In genomic region chr5:14264605-14265316, GRCh38 we compare ENCODE assay signal across 8 cellular contexts.
A peak's percentile ranks its signal among the peaks of the same experiment; 100 is the strongest.
DNase-seq lines count a peak whose midpoint lies in the region; ATAC-seq and TF ChIP-seq lines count a peak whose summit lies in the region.

No MANE protein-coding gene starts in this region.

- H4K91ac ChIP-seq in IMR-90 (ENCODE audit: insufficient read depth, low read depth, low read length) = peak overlapping the region; percentile 99

- H3K4me3 ChIP-seq in DND-41 (ENCODE audit: low read depth in 1 of 2, low read length in 2 of 2) (no peak overlapping the region), IMR-90 (ENCODE audit: insufficient read depth, low read depth, low read length) (no peak overlapping the region), Panc1 (ENCODE audit: low read depth in 2 of 2, low read length in 2 of 2) (peak overlapping the region; percentile 24 to 44), fibroblast of pulmonary artery (replicated peaks; ENCODE audit: low read depth, low read length) (peak overlapping the region; percentile 43), neural progenitor cell (peak overlapping the region; percentile 43)

- no peak overlapping the region for H3K9ac ChIP-seq in DND-41 (ENCODE audit: low read depth, low read length)
- peak overlapping the region; percentile 86 for H3K9ac ChIP-seq in IMR-90 (ENCODE audit: low read depth, low read length)
- peak overlapping the region; percentile 43 for H3K9ac ChIP-seq in neural progenitor cell

- peak overlapping the region; percentile 89 for H2BK20ac ChIP-seq in IMR-90 (ENCODE audit: low read depth, low read length)

- peaks cover 13% of the 10 kb centered on the region for H3K4me1 Mint-ChIP-seq in activated T-helper 2 cell treated with anti-CD3 and anti-CD28 coated beads, Interferon-gamma antibody, Interleukin-2, Interleukin-4, amounts not matched to agents 10 μg/mL and 5 μg/mL and 100 μg/mL, durations not matched to agents 14 hours and 24 hours and 36 hours (ENCODE audit: low read depth)
- H3K4me1 Mint-ChIP-seq in neural progenitor cell = peaks cover 69% of the 10 kb centered on the region

- H3K36me3 ChIP-seq in DND-41 (ENCODE audit: insufficient read depth, low read length) (no peaks in the 10 kb centered on the region), IMR-90 (ENCODE audit: control insufficient read depth, insufficient read depth, low read length) (peaks cover 2% of the 10 kb centered on the region), Panc1 (ENCODE audit: control insufficient read depth, insufficient read depth, low read length) (no peaks in the 10 kb centered on the region), neural progenitor cell (no peaks in the 10 kb centered on the region)

- H4K5ac ChIP-seq in IMR-90 (ENCODE audit: low read depth, low read length) = peak overlapping the region; percentile 51; the same call in 1 of the 2 replicates

- peak overlapping the region; percentile 96 for H2BK5ac ChIP-seq in IMR-90 (ENCODE audit: low read depth, low read length, poor library complexity, severe bottlenecking)

- peak overlapping the region; percentile 40; the same call in 1 of the 2 replicates for H3K18ac ChIP-seq in IMR-90 (ENCODE audit: low read depth, low read length)

- H3K23ac ChIP-seq in IMR-90 (ENCODE audit: low read depth, low read length) = peak overlapping the region; percentile 97; the same call in 1 of the 2 replicates

- peak overlapping the region; percentile 100 for H3K56ac ChIP-seq in IMR-90 (ENCODE audit: extremely low read depth, insufficient read depth, low read length)

- TF ChIP-seq CTCF in DND-41 (IDR thresholded peaks at IDR 0.05; ENCODE audit: borderline replicate concordance, extremely low read depth, low read length, poor library complexity, severe bottlenecking) = no peak
- no peak for TF ChIP-seq CTCF in IMR-90 (conservative IDR thresholded peaks at IDR 0.05; ENCODE audit: low read depth, low read length)
- no peak for TF ChIP-seq CTCF in Panc1 (IDR thresholded peaks at IDR 0.05)
- TF ChIP-seq CTCF in fibroblast of pulmonary artery (IDR thresholded peaks at IDR 0.05; ENCODE audit: low read length, missing control alignments) = no peak
- no peak for TF ChIP-seq CTCF in neural progenitor cell (IDR thresholded peaks at IDR 0.05)

- H4K20me1 ChIP-seq in DND-41 (ENCODE audit: insufficient read depth, low read length) (peaks cover 4% of the 10 kb centered on the region; the same call in 1 of the 2 replicates), IMR-90 (ENCODE audit: insufficient read depth, low read length) (peaks cover 70% of the 10 kb centered on the region), neural progenitor cell (ENCODE audit: low read depth) (peaks cover 48% of the 10 kb centered on the region)

- POLR2A ChIA-PET in IMR-90 (lab: Charles Lee; ENCODE audit: unreplicated experiment) = no interaction called here
- POLR2A ChIA-PET in Panc1 (lab: Charles Lee) = interaction anchor here (0.6 to 1.5 kb wide), 3 partner anchors 26 to 119 kb away, joined by 4 to 6 read pairs (median 6); no protein-coding TSS in a partner anchor

- no peaks in the 10 kb centered on the region for H3K36me3 Mint-ChIP-seq in activated T-helper 2 cell treated with anti-CD3 and anti-CD28 coated beads, Interferon-gamma antibody, Interleukin-2, Interleukin-4, amounts not matched to agents 10 μg/mL and 5 μg/mL and 100 μg/mL, durations not matched to agents 14 hours and 24 hours and 36 hours (ENCODE audit: low read depth)
- no peaks in the 10 kb centered on the region for H3K36me3 Mint-ChIP-seq in neural progenitor cell

- peak overlapping the region; percentile 81 for H2AK9ac ChIP-seq in IMR-90 (replicated peaks; ENCODE audit: low read depth, low read length, poor library complexity)

- peaks cover 10% of the 10 kb centered on the region for H3F3A ChIP-seq in neural progenitor cell (ENCODE audit: low read depth)

- H3K79me1 ChIP-seq in IMR-90 (ENCODE audit: low read depth in 1 of 2, low read length in 2 of 2) = peaks cover 0 to 42% of the 10 kb centered on the region in 2 experiments; a peak in 2 of 4 replicates

- H2AFZ ChIP-seq in DND-41 (ENCODE audit: low read depth, low read length) (no peak overlapping the region), IMR-90 (replicated peaks; ENCODE audit: low read length, poor library complexity) (peak overlapping the region; percentile 64), neural progenitor cell (replicated peaks) (no peak overlapping the region)

- no peaks in the 10 kb centered on the region for H3K79me2 ChIP-seq in DND-41 (ENCODE audit: insufficient read depth, low read length)
- H3K79me2 ChIP-seq in neural progenitor cell (ENCODE audit: low read depth) = peaks cover 99% of the 10 kb centered on the region

- H3K4me2 ChIP-seq in DND-41 (ENCODE audit: insufficient read depth, low read length) = peak overlapping the region; percentile 26
- peak overlapping the region; percentile 71 for H3K4me2 ChIP-seq in IMR-90 (ENCODE audit: low read depth, low read length)
- H3K4me2 ChIP-seq in neural progenitor cell = peak overlapping the region; percentile 76

- ATAC-seq in DND-41 (ENCODE audit: insufficient read depth, low read depth) (peak; percentile 95), GM21717 (IDR thresholded peaks at IDR 0.05; ENCODE audit: unreplicated experiment) (peak; percentile 86), IMR-90 (ENCODE audit: low read depth) (peak; percentile 69), Panc1 (peak; percentile 68)

- no peaks in the 10 kb centered on the region for H3K9me3 Mint-ChIP-seq in activated T-helper 2 cell treated with anti-CD3 and anti-CD28 coated beads, Interferon-gamma antibody, Interleukin-2, Interleukin-4, amounts not matched to agents 10 μg/mL and 5 μg/mL and 100 μg/mL, durations not matched to agents 14 hours and 24 hours and 36 hours
- H3K9me3 Mint-ChIP-seq in neural progenitor cell = no peaks in the 10 kb centered on the region

- peak overlapping the region; percentile 90 for H2AK5ac ChIP-seq in IMR-90 (ENCODE audit: low read depth, low read length)

- H3K27ac ChIP-seq in DND-41 (ENCODE audit: low read length) (no peak overlapping the region), IMR-90 (ENCODE audit: insufficient read depth, low read length) (peak overlapping the region; percentile 83), Panc1 (ENCODE audit: low read length) (peak overlapping the region; percentile 96), neural progenitor cell (peak overlapping the region; percentile 3)

- TF ChIP-seq RAD21 in IMR-90 (IDR thresholded peaks at IDR 0.05; ENCODE audit: low read length) = no peak

- intact Hi-C loops in IMR-90 (cut with micrococcal nuclease) (loop anchor here (1.0 to 2.0 kb wide), 2 partner anchors 56 to 228 kb away; no protein-coding TSS in a partner anchor), Panc1 (cut with micrococcal nuclease; ENCODE audit: unreplicated experiment) (loop anchor here (5.0 kb wide), 2 partner anchors 112 to 157 kb away; no protein-coding TSS in a partner anchor)
- intact Hi-C loops in activated T-helper 2 cell treated with anti-CD3 and anti-CD28 coated beads, Interferon-gamma antibody, Interleukin-2, Interleukin-4, amounts not matched to agents 10 μg/mL and 5 μg/mL and 100 μg/mL, durations not matched to agents 14 hours and 24 hours and 36 hours (cut with micrococcal nuclease) = loop anchor here (10.0 kb wide), 1 partner anchor 120 kb away; the partner anchor contains the start of gene TRIO

- H3K9me1 ChIP-seq in IMR-90 (ENCODE audit: insufficient read depth, low read length) = peaks cover 37% of the 10 kb centered on the region

- peaks cover 14% of the 10 kb centered on the region for H3K27me3 ChIP-seq in DND-41 (ENCODE audit: insufficient read depth, low read length, poor library complexity)
- no peaks in the 10 kb centered on the region for H3K27me3 ChIP-seq in IMR-90 (ENCODE audit: control insufficient read depth, insufficient read depth, low read length)
- no peaks in the 10 kb centered on the region for H3K27me3 ChIP-seq in Panc1 (ENCODE audit: control insufficient read depth, insufficient read depth, low read length)
- no peaks in the 10 kb centered on the region for H3K27me3 ChIP-seq in neural progenitor cell

- no peak overlapping the region for H3K4me3 Mint-ChIP-seq in activated T-helper 2 cell treated with anti-CD3 and anti-CD28 coated beads, Interferon-gamma antibody, Interleukin-2, Interleukin-4, amounts not matched to agents 10 μg/mL and 5 μg/mL and 100 μg/mL, durations not matched to agents 14 hours and 24 hours and 36 hours (ENCODE audit: low read depth)
- peak overlapping the region; percentile 84 for H3K4me3 Mint-ChIP-seq in neural progenitor cell

- H3K27ac Mint-ChIP-seq in activated T-helper 2 cell treated with anti-CD3 and anti-CD28 coated beads, Interferon-gamma antibody, Interleukin-2, Interleukin-4, amounts not matched to agents 10 μg/mL and 5 μg/mL and 100 μg/mL, durations not matched to agents 14 hours and 24 hours and 36 hours = no peak overlapping the region
- peak overlapping the region; percentile 96 for H3K27ac Mint-ChIP-seq in neural progenitor cell

- WGBS in IMR-90 (ENCODE audit: extremely low coverage in 2 of 2, insufficient read length in 1 of 2), 2 experiments = 0% methylated on average over 9 of the region's 26 CpGs; no CpG with 5 or more reads in 1 of the 2 experiments

- in situ Hi-C loops in IMR-90 (cut with MboI; ENCODE audit: low sequenced_read_pairs) = no loop called here
- in situ Hi-C loops in Panc1 (cut with HindIII; ENCODE audit: low pct_unique_long_range_greater_than_20kb, low sequenced_read_pairs) = no loop called here

- peak overlapping the region; percentile 95 for H2BK120ac ChIP-seq in IMR-90 (ENCODE audit: low read depth, low read length)

- peak overlapping the region; percentile 80 to 96 for H4K8ac ChIP-seq in IMR-90 (ENCODE audit: low read depth in 2 of 2, low read length in 2 of 2)

- CTCF ChIA-PET in IMR-90 (lab: Yijun Ruan, JAX) = interaction anchor here (0.7 kb wide), 1 partner anchor 603 kb away, joined by 5 read pairs; no protein-coding TSS in a partner anchor
- CTCF ChIA-PET in Panc1 (lab: Charles Lee) = interaction anchor here (0.7 kb wide), 2 partner anchors 272 to 287 kb away, joined by 4 to 7 read pairs; no protein-coding TSS in a partner anchor

- H3K9me3 ChIP-seq in DND-41 (ENCODE audit: insufficient read depth, low read length, severe bottlenecking) = no peaks in the 10 kb centered on the region
- H3K9me3 ChIP-seq in IMR-90 (ENCODE audit: control insufficient read depth, insufficient read depth, low read length) = no peaks in the 10 kb centered on the region
- no peaks in the 10 kb centered on the region for H3K9me3 ChIP-seq in Panc1 (ENCODE audit: control insufficient read depth, insufficient read depth, low read depth, low read length)
- H3K9me3 ChIP-seq in neural progenitor cell (ENCODE audit: low read depth) = no peaks in the 10 kb centered on the region

- TF ChIP-seq POLR2A in IMR-90 (IDR thresholded peaks at IDR 0.05; ENCODE audit: low read depth, low read length) = peak; percentile 65

- BruUV-seq in IMR-90 (replicated peaks; lab: Mats Ljungman, UMichigan) (no TSS peak), Panc1 (replicated peaks; lab: Mats Ljungman, UMichigan) (no TSS peak)

- H3K27me3 Mint-ChIP-seq in activated T-helper 2 cell treated with anti-CD3 and anti-CD28 coated beads, Interferon-gamma antibody, Interleukin-2, Interleukin-4, amounts not matched to agents 10 μg/mL and 5 μg/mL and 100 μg/mL, durations not matched to agents 14 hours and 24 hours and 36 hours (ENCODE audit: low read depth) = peaks cover 27% of the 10 kb centered on the region
- H3K27me3 Mint-ChIP-seq in neural progenitor cell (ENCODE audit: insufficient read depth, low read depth) = no peaks in the 10 kb centered on the region

- H2BK15ac ChIP-seq in IMR-90 (ENCODE audit: low read depth, low read length) = peak overlapping the region; percentile 98

- dilution Hi-C loops in IMR-90 (cut with HindIII; ENCODE audit: low sequenced_read_pairs, unreplicated experiment) = no loop called here

- H3K14ac ChIP-seq in IMR-90 (replicated peaks; ENCODE audit: low read depth, low read length) = peak overlapping the region; percentile 95

- DNase-seq in DND-41 (peak; percentile 63), IMR-90 (peak; percentile 94), Panc1 (ENCODE audit: low read depth, low spot score) (peak; percentile 89), fibroblast of pulmonary artery (ENCODE audit: low read depth) (peak; percentile 92), neural progenitor cell (ENCODE audit: low spot score) (peak; percentile 96), stromal cell of bone marrow (ENCODE audit: low read depth) (peak; percentile 77)
- DNase-seq in activated T-helper 2 cell treated with anti-CD3 and anti-CD28 coated beads, Interferon-gamma antibody, Interleukin-2, Interleukin-4, amounts not matched to agents 10 μg/mL and 5 μg/mL and 100 μg/mL, durations not matched to agents 14 hours and 24 hours and 36 hours (ENCODE audit: low spot score) = peak; percentile 69

- H3K4ac ChIP-seq in IMR-90 (ENCODE audit: low read depth, low read length) = peak overlapping the region; percentile 97

- H3K4me1 ChIP-seq in DND-41 (ENCODE audit: insufficient read depth, low read length) (peaks cover 3% of the 10 kb centered on the region; the same call in 1 of the 2 replicates), IMR-90 (ENCODE audit: control insufficient read depth, insufficient read depth, low read length) (peaks cover 50% of the 10 kb centered on the region), Panc1 (ENCODE audit: control insufficient read depth, insufficient read depth, low read length) (peaks cover 99% of the 10 kb centered on the region), neural progenitor cell (peaks cover 60% of the 10 kb centered on the region)

Comparison
In these comparisons a context has a peak if more than half of its experiments do, and no peak if none do; other contexts are left out.
1. H3K4me2 ChIP-seq: peak in every context shown above with its lines; median percentile 76 in neural progenitor cell; 71 in IMR-90; 26 in DND-41.
2. H3K4me3 ChIP-seq: peak in Panc1 (2 of 2), fibroblast of pulmonary artery (single experiment) and neural progenitor cell (single experiment); none in DND-41 (0 of 2) and IMR-90 (single experiment).
3. Peak in every context shown above with its lines, with median percentiles within 50 percentile points of each other: ATAC-seq and DNase-seq.